In the genomic region with DNA sequence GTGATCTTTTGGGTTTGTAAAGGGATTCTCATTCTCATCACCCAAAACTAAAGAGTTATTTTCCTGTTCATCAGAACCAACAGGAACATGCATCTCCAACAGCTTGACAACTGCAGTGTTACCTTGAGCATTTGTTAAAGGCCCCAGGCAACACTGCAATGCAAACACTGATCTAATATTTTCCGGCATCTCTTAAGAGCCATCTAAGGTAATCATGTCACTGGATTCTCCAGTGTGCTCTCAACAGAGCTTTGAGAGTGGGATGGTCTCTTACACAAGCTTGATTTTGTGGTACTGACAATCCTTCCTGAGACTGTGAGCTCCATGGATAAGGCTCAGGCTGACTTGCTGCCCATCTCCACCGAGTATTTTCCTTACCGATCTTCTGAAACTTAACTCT, we compare ENCODE assay signal across 2 cellular contexts.
TF ChIP-seq lines count a peak whose summit lies in the region.

No MANE protein-coding gene starts in this region.

TF ChIP-seq in IMR-90, 13 proteins besides CTCF, POLR2A, EP300 and RAD21:
- no peak for TF ChIP-seq MXI1 (IDR thresholded peaks at IDR 0.05; ENCODE audit: borderline replicate concordance, low read depth, low read length)
- TF ChIP-seq, protein P1, sequence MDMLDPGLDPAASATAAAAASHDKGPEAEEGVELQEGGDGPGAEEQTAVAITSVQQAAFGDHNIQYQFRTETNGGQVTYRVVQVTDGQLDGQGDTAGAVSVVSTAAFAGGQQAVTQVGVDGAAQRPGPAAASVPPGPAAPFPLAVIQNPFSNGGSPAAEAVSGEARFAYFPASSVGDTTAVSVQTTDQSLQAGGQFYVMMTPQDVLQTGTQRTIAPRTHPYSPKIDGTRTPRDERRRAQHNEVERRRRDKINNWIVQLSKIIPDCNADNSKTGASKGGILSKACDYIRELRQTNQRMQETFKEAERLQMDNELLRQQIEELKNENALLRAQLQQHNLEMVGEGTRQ (IDR thresholded peaks at IDR 0.05; ENCODE audit: low read depth, low read length): no peak
- TF ChIP-seq FOS (IDR thresholded peaks at IDR 0.05; ENCODE audit: low read depth, low read length): no peak
- TF ChIP-seq, protein P2, sequence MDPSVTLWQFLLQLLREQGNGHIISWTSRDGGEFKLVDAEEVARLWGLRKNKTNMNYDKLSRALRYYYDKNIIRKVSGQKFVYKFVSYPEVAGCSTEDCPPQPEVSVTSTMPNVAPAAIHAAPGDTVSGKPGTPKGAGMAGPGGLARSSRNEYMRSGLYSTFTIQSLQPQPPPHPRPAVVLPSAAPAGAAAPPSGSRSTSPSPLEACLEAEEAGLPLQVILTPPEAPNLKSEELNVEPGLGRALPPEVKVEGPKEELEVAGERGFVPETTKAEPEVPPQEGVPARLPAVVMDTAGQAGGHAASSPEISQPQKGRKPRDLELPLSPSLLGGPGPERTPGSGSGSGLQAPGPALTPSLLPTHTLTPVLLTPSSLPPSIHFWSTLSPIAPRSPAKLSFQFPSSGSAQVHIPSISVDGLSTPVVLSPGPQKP (IDR thresholded peaks at IDR 0.05; ENCODE audit: borderline replicate concordance, low read depth, low read length): no peak

TF ChIP-seq in GM23338, 12 proteins besides CTCF, POLR2A, EP300 and RAD21 (continued from another document):
- TF ChIP-seq EZH2phosphoT487 (IDR thresholded peaks at IDR 0.05; ENCODE audit: unreplicated experiment) (no peak), POLR2AphosphoS5 (IDR thresholded peaks at IDR 0.05; ENCODE audit: low read depth) (no peak), ZNF114 (CRISPR knock-in tag; IDR thresholded peaks at IDR 0.05) (no peak), NANOG (IDR thresholded peaks at IDR 0.05; ENCODE audit: borderline replicate concordance) (no peak), JUNB (IDR thresholded peaks at IDR 0.05; ENCODE audit: unreplicated experiment) (no peak), STAT1 (IDR thresholded peaks at IDR 0.05; ENCODE audit: unreplicated experiment) (no peak), EZH2 (IDR thresholded peaks at IDR 0.05; ENCODE audit: low read depth, unreplicated experiment) (no peak)
- TF ChIP-seq, protein P3, sequence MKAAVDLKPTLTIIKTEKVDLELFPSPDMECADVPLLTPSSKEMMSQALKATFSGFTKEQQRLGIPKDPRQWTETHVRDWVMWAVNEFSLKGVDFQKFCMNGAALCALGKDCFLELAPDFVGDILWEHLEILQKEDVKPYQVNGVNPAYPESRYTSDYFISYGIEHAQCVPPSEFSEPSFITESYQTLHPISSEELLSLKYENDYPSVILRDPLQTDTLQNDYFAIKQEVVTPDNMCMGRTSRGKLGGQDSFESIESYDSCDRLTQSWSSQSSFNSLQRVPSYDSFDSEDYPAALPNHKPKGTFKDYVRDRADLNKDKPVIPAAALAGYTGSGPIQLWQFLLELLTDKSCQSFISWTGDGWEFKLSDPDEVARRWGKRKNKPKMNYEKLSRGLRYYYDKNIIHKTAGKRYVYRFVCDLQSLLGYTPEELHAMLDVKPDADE (IDR thresholded peaks at IDR 0.05): no peak
- TF ChIP-seq, protein P4, sequence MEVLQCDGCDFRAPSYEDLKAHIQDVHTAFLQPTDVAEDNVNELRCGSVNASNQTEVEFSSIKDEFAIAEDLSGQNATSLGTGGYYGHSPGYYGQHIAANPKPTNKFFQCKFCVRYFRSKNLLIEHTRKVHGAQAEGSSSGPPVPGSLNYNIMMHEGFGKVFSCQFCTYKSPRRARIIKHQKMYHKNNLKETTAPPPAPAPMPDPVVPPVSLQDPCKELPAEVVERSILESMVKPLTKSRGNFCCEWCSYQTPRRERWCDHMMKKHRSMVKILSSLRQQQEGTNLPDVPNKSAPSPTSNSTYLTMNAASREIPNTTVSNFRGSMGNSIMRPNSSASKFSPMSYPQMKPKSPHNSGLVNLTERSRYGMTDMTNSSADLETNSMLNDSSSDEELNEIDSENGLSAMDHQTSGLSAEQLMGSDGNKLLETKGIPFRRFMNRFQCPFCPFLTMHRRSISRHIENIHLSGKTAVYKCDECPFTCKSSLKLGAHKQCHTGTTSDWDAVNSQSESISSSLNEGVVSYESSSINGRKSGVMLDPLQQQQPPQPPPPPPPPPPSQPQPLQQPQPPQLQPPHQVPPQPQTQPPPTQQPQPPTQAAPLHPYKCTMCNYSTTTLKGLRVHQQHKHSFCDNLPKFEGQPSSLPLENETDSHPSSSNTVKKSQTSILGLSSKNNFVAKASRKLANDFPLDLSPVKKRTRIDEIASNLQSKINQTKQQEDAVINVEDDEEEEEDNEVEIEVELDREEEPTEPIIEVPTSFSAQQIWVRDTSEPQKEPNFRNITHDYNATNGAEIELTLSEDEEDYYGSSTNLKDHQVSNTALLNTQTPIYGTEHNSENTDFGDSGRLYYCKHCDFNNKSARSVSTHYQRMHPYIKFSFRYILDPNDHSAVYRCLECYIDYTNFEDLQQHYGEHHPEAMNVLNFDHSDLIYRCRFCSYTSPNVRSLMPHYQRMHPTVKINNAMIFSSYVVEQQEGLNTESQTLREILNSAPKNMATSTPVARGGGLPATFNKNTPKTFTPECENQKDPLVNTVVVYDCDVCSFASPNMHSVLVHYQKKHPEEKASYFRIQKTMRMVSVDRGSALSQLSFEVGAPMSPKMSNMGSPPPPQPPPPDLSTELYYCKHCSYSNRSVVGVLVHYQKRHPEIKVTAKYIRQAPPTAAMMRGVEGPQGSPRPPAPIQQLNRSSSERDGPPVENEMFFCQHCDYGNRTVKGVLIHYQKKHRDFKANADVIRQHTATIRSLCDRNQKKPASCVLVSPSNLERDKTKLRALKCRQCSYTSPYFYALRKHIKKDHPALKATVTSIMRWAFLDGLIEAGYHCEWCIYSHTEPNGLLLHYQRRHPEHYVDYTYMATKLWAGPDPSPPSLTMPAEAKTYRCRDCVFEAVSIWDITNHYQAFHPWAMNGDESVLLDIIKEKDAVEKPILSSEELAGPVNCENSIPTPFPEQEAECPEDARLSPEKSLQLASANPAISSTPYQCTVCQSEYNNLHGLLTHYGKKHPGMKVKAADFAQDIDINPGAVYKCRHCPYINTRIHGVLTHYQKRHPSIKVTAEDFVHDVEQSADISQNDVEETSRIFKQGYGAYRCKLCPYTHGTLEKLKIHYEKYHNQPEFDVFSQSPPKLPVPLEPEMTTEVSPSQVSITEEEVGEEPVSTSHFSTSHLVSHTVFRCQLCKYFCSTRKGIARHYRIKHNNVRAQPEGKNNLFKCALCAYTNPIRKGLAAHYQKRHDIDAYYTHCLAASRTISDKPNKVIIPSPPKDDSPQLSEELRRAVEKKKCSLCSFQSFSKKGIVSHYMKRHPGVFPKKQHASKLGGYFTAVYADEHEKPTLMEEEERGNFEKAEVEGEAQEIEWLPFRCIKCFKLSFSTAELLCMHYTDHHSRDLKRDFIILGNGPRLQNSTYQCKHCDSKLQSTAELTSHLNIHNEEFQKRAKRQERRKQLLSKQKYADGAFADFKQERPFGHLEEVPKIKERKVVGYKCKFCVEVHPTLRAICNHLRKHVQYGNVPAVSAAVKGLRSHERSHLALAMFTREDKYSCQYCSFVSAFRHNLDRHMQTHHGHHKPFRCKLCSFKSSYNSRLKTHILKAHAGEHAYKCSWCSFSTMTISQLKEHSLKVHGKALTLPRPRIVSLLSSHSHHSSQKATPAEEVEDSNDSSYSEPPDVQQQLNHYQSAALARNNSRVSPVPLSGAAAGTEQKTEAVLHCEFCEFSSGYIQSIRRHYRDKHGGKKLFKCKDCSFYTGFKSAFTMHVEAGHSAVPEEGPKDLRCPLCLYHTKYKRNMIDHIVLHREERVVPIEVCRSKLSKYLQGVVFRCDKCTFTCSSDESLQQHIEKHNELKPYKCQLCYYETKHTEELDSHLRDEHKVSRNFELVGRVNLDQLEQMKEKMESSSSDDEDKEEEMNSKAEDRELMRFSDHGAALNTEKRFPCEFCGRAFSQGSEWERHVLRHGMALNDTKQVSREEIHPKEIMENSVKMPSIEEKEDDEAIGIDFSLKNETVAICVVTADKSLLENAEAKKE (CRISPR knock-in tag; IDR thresholded peaks at IDR 0.05): no peak
- TF ChIP-seq, protein P5, sequence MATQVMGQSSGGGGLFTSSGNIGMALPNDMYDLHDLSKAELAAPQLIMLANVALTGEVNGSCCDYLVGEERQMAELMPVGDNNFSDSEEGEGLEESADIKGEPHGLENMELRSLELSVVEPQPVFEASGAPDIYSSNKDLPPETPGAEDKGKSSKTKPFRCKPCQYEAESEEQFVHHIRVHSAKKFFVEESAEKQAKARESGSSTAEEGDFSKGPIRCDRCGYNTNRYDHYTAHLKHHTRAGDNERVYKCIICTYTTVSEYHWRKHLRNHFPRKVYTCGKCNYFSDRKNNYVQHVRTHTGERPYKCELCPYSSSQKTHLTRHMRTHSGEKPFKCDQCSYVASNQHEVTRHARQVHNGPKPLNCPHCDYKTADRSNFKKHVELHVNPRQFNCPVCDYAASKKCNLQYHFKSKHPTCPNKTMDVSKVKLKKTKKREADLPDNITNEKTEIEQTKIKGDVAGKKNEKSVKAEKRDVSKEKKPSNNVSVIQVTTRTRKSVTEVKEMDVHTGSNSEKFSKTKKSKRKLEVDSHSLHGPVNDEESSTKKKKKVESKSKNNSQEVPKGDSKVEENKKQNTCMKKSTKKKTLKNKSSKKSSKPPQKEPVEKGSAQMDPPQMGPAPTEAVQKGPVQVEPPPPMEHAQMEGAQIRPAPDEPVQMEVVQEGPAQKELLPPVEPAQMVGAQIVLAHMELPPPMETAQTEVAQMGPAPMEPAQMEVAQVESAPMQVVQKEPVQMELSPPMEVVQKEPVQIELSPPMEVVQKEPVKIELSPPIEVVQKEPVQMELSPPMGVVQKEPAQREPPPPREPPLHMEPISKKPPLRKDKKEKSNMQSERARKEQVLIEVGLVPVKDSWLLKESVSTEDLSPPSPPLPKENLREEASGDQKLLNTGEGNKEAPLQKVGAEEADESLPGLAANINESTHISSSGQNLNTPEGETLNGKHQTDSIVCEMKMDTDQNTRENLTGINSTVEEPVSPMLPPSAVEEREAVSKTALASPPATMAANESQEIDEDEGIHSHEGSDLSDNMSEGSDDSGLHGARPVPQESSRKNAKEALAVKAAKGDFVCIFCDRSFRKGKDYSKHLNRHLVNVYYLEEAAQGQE (IDR thresholded peaks at IDR 0.05; ENCODE audit: unreplicated experiment): no peak
